Comparison of ENCODE assay signal across 30 cellular contexts in the genomic region with DNA sequence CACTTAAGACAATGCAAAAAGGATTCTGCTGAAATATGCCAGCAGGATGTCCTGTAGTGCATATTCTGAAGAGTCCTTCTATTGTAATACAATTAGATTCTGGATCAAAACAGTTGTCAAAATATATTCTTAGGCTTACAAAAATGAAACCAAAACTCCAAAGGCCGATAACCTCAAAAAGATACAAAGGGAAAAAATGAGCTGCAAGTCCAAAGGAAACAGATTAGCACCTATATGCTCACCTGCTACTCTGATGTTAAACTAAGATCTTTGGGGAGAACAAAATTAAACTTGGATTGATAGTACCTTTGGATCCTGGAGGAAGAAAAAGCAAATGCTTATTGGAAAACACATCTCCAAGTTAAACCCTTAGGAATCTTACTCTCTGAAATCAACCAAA.
"Had no signal": no experiment of that assay in that cellular context is flagged by ENCODE, and none has a peak within 500 bp of the region (broad histone marks: within the 10 kb centered on the region; RNA-seq: fewer than 3 reads in every experiment).

No MANE protein-coding gene starts in this region.

- H3K27me3 Mint-ChIP-seq: progenitor cell of endocrine pancreas had no signal

- ATAC-seq: heart right ventricle; left ventricle myocardium superior; lower lobe of right lung; natural killer cell; sciatic nerve; stimulated activated naive B cell treated with anti-CD40 and anti-IgM and Interleukin-4, amounts not matched to agents 10 μg/mL and 1 μg/mL and 100 μg/mL, for 72 hours; stimulated activated naive CD8-positive, alpha-beta T cell treated with anti-CD3 and anti-CD28 coated beads, Interleukin-15, Interleukin-2, amounts not matched to agents 100 U/mL and 50 U/mL, for 24 hours; upper lobe of right lung had no signal

- H3K9ac ChIP-seq: neural progenitor cell, parathyroid adenoma had no signal

- H3K4me3 Mint-ChIP-seq: mesothelial cell of epicardium; naive B cell; natural killer cell; nephron progenitor cell; stimulated activated naive B cell treated with anti-CD40 and anti-IgM and Interleukin-4, amounts not matched to agents 10 μg/mL and 1 μg/mL and 100 μg/mL, for 72 hours had no signal

- H3K4me2 ChIP-seq: hepatocyte, neural progenitor cell had no signal

- H3K36me3 ChIP-seq: heart right ventricle, lower lobe of right lung, neural progenitor cell, neutrophil, right atrium auricular region, stomach, thyroid gland, upper lobe of right lung had no signal

- H3K27me3 ChIP-seq: heart right ventricle, hepatocyte, neutrophil, right atrium auricular region, stomach, testis, thyroid gland, upper lobe of right lung had no signal

- H2AFZ ChIP-seq: hepatocyte, neural progenitor cell, parathyroid adenoma had no signal

- H3K4me3 ChIP-seq: heart right ventricle, hepatocyte, lower lobe of right lung, neural progenitor cell, right atrium auricular region, skin epidermis, stomach, testis, thyroid gland, upper lobe of right lung had no signal

- H3K4me1 Mint-ChIP-seq: natural killer cell, nephron progenitor cell had no signal

- H3K79me2 ChIP-seq: hepatocyte, parathyroid adenoma had no signal

- H3K9me3 ChIP-seq: lower lobe of right lung, neutrophil, testis, thyroid gland, upper lobe of right lung had no signal

- DNase-seq: heart right ventricle; islet precursor cell; left ventricle myocardium superior; lower lobe of right lung; mammary epithelial cell; mesendoderm; naive B cell; natural killer cell; nephron progenitor cell; occipital lobe; stimulated activated CD4-positive, alpha-beta T cell treated with anti-CD3 and anti-CD28 coated beads, Interleukin-12 subunit alpha, Interleukin-12 subunit beta, amount 100 ng/mL, for 4 hours; stimulated activated CD4-positive, alpha-beta T cell treated with anti-CD3 and anti-CD28 coated beads, Interleukin-15, amount 100 ng/mL, for 24 hours; stimulated activated CD4-positive, alpha-beta T cell treated with anti-CD3 and anti-CD28 coated beads, Interleukin-2, amount 100 ng/mL, for 24 hours; stimulated activated CD4-positive, alpha-beta T cell treated with anti-CD3 and anti-CD28 coated beads, Interleukin-4, amount 100 ng/mL, for 1 hour; stimulated activated naive B cell treated with anti-CD40 and anti-IgM and Interleukin-4, amounts not matched to agents 10 μg/mL and 1 μg/mL and 100 μg/mL, for 72 hours; stimulated activated naive CD8-positive, alpha-beta T cell treated with anti-CD3 and anti-CD28 coated beads, Interleukin-15, Interleukin-2, amounts not matched to agents 100 U/mL and 50 U/mL, for 24 hours; stomach; testis; thyroid gland; trophoblast cell; upper lobe of right lung had no signal

- H3K27ac Mint-ChIP-seq: mesothelial cell of epicardium; naive B cell; natural killer cell; nephron progenitor cell; neural progenitor cell; progenitor cell of endocrine pancreas; stimulated activated naive B cell treated with anti-CD40 and anti-IgM and Interleukin-4, amounts not matched to agents 10 μg/mL and 1 μg/mL and 100 μg/mL, for 72 hours had no signal

- H3K27ac ChIP-seq: heart right ventricle, hepatocyte, lower lobe of right lung, neural progenitor cell, neutrophil, parathyroid adenoma, right atrium auricular region, skin epidermis, stomach, testis, thyroid gland, upper lobe of right lung had no signal

- H3K4me1 ChIP-seq: heart right ventricle, lower lobe of right lung, parathyroid adenoma, right atrium auricular region, stomach, testis, thyroid gland, upper lobe of right lung had no signal
